25 cellular contexts compared by ENCODE assay signal in the genomic region with DNA sequence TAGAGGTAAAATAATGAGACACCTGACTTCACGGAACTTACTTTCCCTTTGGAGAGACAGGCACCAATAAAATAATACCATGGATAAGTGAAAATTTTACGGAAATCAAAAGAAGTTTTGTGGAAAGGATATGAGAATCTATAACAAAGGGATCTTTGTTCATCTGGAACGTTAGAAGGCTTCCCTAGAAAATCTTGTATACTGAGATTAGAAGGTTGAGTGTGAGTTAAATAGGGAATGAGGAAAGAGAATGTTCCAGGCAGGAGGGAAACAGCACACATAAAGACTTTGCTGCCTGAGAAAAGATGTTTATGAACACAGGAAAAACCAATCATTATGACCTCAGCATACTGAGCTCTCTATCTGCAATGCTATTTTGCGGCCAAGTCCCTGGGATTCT.
"Had no signal": no experiment of that assay in that cellular context is flagged by ENCODE, and none has a peak within 500 bp of the region (broad histone marks: within the 10 kb centered on the region; RNA-seq: fewer than 3 reads in every experiment).

No MANE protein-coding gene starts in this region.

- H3K36me3 ChIP-seq: ascending aorta, brain microvascular endothelial cell, esophagus muscularis mucosa, heart right ventricle, left lung, right lobe of liver, upper lobe of left lung, vagina, WERI-Rb-1 had no signal

- H3K27me3 ChIP-seq: ascending aorta, brain microvascular endothelial cell, esophagus muscularis mucosa, heart right ventricle, left lung, right lobe of liver, upper lobe of left lung, vagina had no signal

- H3K4me1 ChIP-seq: ascending aorta, esophagus muscularis mucosa, foreskin keratinocyte, left lung, right lobe of liver, upper lobe of left lung, vagina had no signal

- H3K27ac ChIP-seq: ascending aorta, brain microvascular endothelial cell, esophagus muscularis mucosa, foreskin keratinocyte, left lung, right lobe of liver, skin epidermis, upper lobe of left lung, vagina, WERI-Rb-1 had no signal

- ATAC-seq: activated CD4-positive, CD25-positive, alpha-beta regulatory T cell treated with anti-CD3 and anti-CD28 coated beads, Interleukin-2, amount 50 U/mL, for 24 hours; foreskin keratinocyte; left lung; naive thymus-derived CD8-positive, alpha-beta T cell; right lobe of liver; stimulated activated effector memory CD8-positive, alpha-beta T cell treated with anti-CD3 and anti-CD28 coated beads, Interleukin-12 subunit alpha, Interleukin-12 subunit beta, amount 100 ng/mL, for 72 hours; T-helper 17 cell had no signal

- H3K9me3 ChIP-seq: ascending aorta, esophagus muscularis mucosa, heart right ventricle, left lung, right lobe of liver, upper lobe of left lung, vagina had no signal

- H3K4me3 ChIP-seq: ascending aorta, esophagus muscularis mucosa, heart right ventricle, left lung, lung, right lobe of liver, skin epidermis, upper lobe of left lung, vagina had no signal

- DNase-seq: activated CD4-positive, alpha-beta memory T cell treated with anti-CD3 and anti-CD28 coated beads for 36 hours; activated CD4-positive, alpha-beta T cell treated with anti-CD3 and anti-CD28 coated beads, Interleukin-2, amount 10 ng/mL, durations not matched to agents 24 days and 14 days; activated CD8-positive, alpha-beta memory T cell treated with anti-CD3 and anti-CD28 coated beads, Interleukin-2, amount 50 U/mL, for 4 hours; activated effector memory CD4-positive, alpha-beta T cell treated with anti-CD3 and anti-CD28 coated beads, Interleukin-2, amount 50 U/mL, for 16 hours; activated naive CD4-positive, alpha-beta T cell treated with anti-CD3 and anti-CD28 coated beads for 36 hours; activated naive CD8-positive, alpha-beta T cell treated with anti-CD3 and anti-CD28 coated beads, Interleukin-2, amount 10 ng/mL, durations not matched to agents 7 days and 5 days; activated T-cell treated with anti-CD3 and anti-CD28 coated beads, Interleukin-2, amount 50 U/mL, for 1 hour; brain microvascular endothelial cell; foreskin keratinocyte; heart right ventricle; left lung; naive thymus-derived CD8-positive, alpha-beta T cell; right lobe of liver; stimulated activated CD4-positive, alpha-beta T cell treated with anti-CD3 and anti-CD28 coated beads, Interleukin-4, amount 100 ng/mL, for 24 hours; T-helper 17 cell; T1000; upper lobe of left lung; WERI-Rb-1 had no signal
